Comparison of ENCODE assay signal across 33 cellular contexts in the genomic region with DNA sequence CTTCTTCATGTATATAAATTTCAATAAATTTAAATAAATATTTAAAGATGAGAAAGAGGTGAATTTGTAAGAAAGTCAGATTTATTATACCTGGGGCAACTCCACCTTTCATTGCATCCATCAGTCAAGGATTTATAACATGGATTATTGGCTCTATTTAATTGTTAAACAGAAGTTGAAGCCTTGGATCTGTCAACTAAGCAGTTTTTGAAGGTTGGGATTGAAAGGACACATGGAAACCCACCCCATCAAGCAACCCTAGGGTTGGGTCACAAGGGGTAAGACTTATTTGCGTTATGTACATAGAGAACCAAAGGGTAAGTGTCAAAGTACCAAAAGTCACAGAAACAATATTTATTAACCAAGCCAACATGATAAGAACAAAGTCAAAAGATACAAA.
"Had no signal": no experiment of that assay in that cellular context is flagged by ENCODE, and none has a peak within 500 bp of the region (broad histone marks: within the 10 kb centered on the region; RNA-seq: fewer than 3 reads in every experiment).

No MANE protein-coding gene starts in this region.

- FAIRE-seq: astrocyte, bronchial epithelial cell had no signal

- DNase-seq: activated effector memory CD4-positive, alpha-beta T cell treated with anti-CD3 and anti-CD28 coated beads, Interleukin-2, amount 50 U/mL, for 16 hours; activated effector memory CD4-positive, alpha-beta T cell treated with Interleukin-2 at 50 U/mL for 16 hours; activated gamma-delta T cell; activated gamma-delta T cell treated with Interleukin-2 at 50 U/mL for 16 hours; activated naive CD4-positive, alpha-beta T cell; activated naive CD4-positive, alpha-beta T cell treated with anti-CD3 and anti-CD28 coated beads for 36 hours; activated naive CD4-positive, alpha-beta T cell treated with anti-CD3 and anti-CD28 coated beads, Interleukin-2, amount 10 ng/mL, durations not matched to agents 7 days and 5 days; activated naive CD4-positive, alpha-beta T cell treated with Interleukin-2 at 50 U/mL for 16 hours; activated naive CD8-positive, alpha-beta T cell treated with anti-CD3 and anti-CD28 coated beads for 36 hours; activated naive CD8-positive, alpha-beta T cell treated with anti-CD3 and anti-CD28 coated beads, Interleukin-2, amount 10 ng/mL, durations not matched to agents 7 days and 5 days; activated naive CD8-positive, alpha-beta T cell treated with anti-CD3 and anti-CD28 coated beads, Interleukin-2, amount 50 U/mL, for 24 hours; activated T-cell treated with anti-CD3 and anti-CD28 coated beads, Interleukin-2, amount 50 U/mL, for 1 hour; activated T-cell treated with anti-CD3 and anti-CD28 coated beads, Interleukin-2, amount 50 U/mL, for 24 hours; activated T-cell treated with anti-CD3 and anti-CD28 coated beads, Interleukin-2, amount 50 U/mL, for 4 hours; activated T-cell treated with anti-CD3 and anti-CD28 coated beads, Interleukin-2, amount 50 U/mL, for 48 hours; activated T-cell treated with anti-CD3 and anti-CD28 coated beads, Interleukin-2, amount 50 U/mL, for 72 hours; adrenal gland; amniotic stem cell; amygdala; anterior cingulate cortex; aorta; body of pancreas; brain microvascular endothelial cell; caudate nucleus; central memory CD4-positive, alpha-beta T cell; cerebellar nuclear complex had no signal

- H3K27me3 ChIP-seq: adrenal gland, ascending aorta, body of pancreas, brain microvascular endothelial cell, breast epithelium, cardiac muscle cell had no signal

- H3K4me3 ChIP-seq: adrenal gland, ascending aorta, body of pancreas, breast epithelium, cardiac muscle cell had no signal

- H3K9me3 ChIP-seq: adrenal gland, ascending aorta, body of pancreas, breast epithelium had no signal

- ATAC-seq: activated naive CD4-positive, alpha-beta T cell treated with anti-CD3 and anti-CD28 coated beads, Interleukin-2, amount 50 U/mL, for 72 hours; activated naive CD8-positive, alpha-beta T cell treated with anti-CD3 and anti-CD28 coated beads, Interleukin-2, amount 50 U/mL, for 24 hours; activated T-cell treated with anti-CD3 and anti-CD28 coated beads, Interleukin-2, amount 50 U/mL, for 4 hours; activated T-cell treated with anti-CD3 and anti-CD28 coated beads, Interleukin-2, amount 50 U/mL, for 72 hours; activated T-helper 17 cell treated with anti-CD3 and anti-CD28 coated beads, Interleukin-2, amount 50 U/mL, for 72 hours; body of pancreas had no signal

- H3K4me1 ChIP-seq: adrenal gland, ascending aorta, body of pancreas, breast epithelium had no signal

- H3K36me3 ChIP-seq: adrenal gland, ascending aorta, brain microvascular endothelial cell, breast epithelium, cardiac muscle cell had no signal

- H3K27ac ChIP-seq: adrenal gland, ascending aorta, body of pancreas, brain microvascular endothelial cell, breast epithelium, cardiac muscle cell had no signal
